7 cellular contexts compared by ENCODE assay signal in the genomic region with DNA sequence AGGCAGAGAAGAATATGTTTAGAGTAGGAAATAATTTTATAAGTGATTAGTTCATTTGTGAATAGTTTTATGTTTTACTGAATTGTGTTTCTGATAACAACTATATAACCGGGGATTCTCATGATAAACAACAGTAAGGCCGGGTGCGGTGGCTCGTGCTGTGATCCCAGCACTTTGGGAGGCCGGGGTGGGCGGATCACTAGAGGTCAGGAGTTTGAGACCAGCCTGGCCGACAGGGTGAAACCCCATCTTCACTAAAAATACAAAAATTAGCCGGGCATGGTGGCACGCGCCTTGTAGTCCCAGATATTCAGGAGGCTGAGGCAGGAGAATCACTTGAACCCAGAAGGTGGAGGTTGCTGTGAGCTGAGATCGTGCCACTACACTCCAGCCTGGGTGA. TPM values are rescaled to one million over a fixed set of nuclear protein-coding genes. Genes with fewer than 3 reads are reported as not detected.
DNase-seq lines count a peak whose midpoint lies in the region; ATAC-seq and TF ChIP-seq lines count a peak whose summit lies in the region.
"Not testable (repeated sequence)": the region's sequence is repeated elsewhere in the genome, so short reads cannot be mapped to it uniquely, and the experiment has no call there.

No MANE protein-coding gene starts in this region.

- not testable (repeated sequence) for H3K27me3 ChIP-seq in SJSA1 (replicated peaks); brain microvascular endothelial cell (replicated peaks); cardiac muscle cell; neutrophil

- ATAC-seq in left ventricle myocardium superior = not testable (repeated sequence)

- H3K9me3 ChIP-seq in SJSA1 (replicated peaks); cardiac muscle cell (ENCODE audit: low read depth); neutrophil: not testable (repeated sequence)

- H3K4me3 Mint-ChIP-seq in mesothelial cell of epicardium; stimulated activated naive CD8-positive, alpha-beta T cell treated with anti-CD3 and anti-CD28 coated beads, Interleukin-15, Interleukin-2, amounts not matched to agents 100 ng/mL and 50 ng/mL, for 24 hours: not testable (repeated sequence)

- H3K4me1 ChIP-seq in SJSA1 (replicated peaks) = peaks cover 15% of the 10 kb centered on the region
- H3K4me1 ChIP-seq in cardiac muscle cell (ENCODE audit: low read depth); neutrophil (ENCODE audit: control insufficient read depth in 1 of 2, insufficient read depth in 1 of 2, low read depth in 1 of 2, low read length in 1 of 2): not testable (repeated sequence)

- TF ChIP-seq CTCF in brain microvascular endothelial cell (IDR thresholded peaks at IDR 0.05; ENCODE audit: low read depth, low read length, missing control alignments); cardiac muscle cell (IDR thresholded peaks at IDR 0.05; ENCODE audit: low read depth, low read length); mesothelial cell of epicardium (IDR thresholded peaks at IDR 0.05; ENCODE audit: unreplicated experiment); neutrophil (IDR thresholded peaks at IDR 0.05): not testable (repeated sequence)

- H3K27me3 Mint-ChIP-seq in mesothelial cell of epicardium (ENCODE audit: low read depth); stimulated activated naive CD8-positive, alpha-beta T cell treated with anti-CD3 and anti-CD28 coated beads, Interleukin-15, Interleukin-2, amounts not matched to agents 100 ng/mL and 50 ng/mL, for 24 hours: not testable (repeated sequence)

- H3K9me3 Mint-ChIP-seq in mesothelial cell of epicardium; stimulated activated naive CD8-positive, alpha-beta T cell treated with anti-CD3 and anti-CD28 coated beads, Interleukin-15, Interleukin-2, amounts not matched to agents 100 ng/mL and 50 ng/mL, for 24 hours: not testable (repeated sequence)

- in situ Hi-C loops in brain microvascular endothelial cell (cut with HindIII; ENCODE audit: low pct_ligation_motif_present, low sequenced_read_pairs) = not testable (repeated sequence)

- not testable (repeated sequence) for H3K4me3 ChIP-seq in SJSA1; brain microvascular endothelial cell (ENCODE audit: low read depth, low read length); cardiac muscle cell; neutrophil (ENCODE audit: low read depth in 1 of 2, low read length in 1 of 2)

- not testable (repeated sequence) for DNase-seq in SJSA1 (ENCODE audit: low read depth in 1 of 2, low spot score in 2 of 2); brain microvascular endothelial cell; cardiac muscle cell (ENCODE audit: low read depth in 1 of 2, low spot score in 1 of 2); mesothelial cell of epicardium (ENCODE audit: low spot score in 2 of 2, unreplicated experiment in 2 of 2)
- DNase-seq in left ventricle myocardium superior = peak; percentile 33

- H3K27ac ChIP-seq in SJSA1 (peak overlapping the region; percentile 23), brain microvascular endothelial cell (peak overlapping the region; percentile 55), cardiac muscle cell (peak overlapping the region; percentile 86), neutrophil (peak overlapping the region; percentile 1)

- intact Hi-C loops in left ventricle myocardium superior (cut with micrococcal nuclease) = not testable (repeated sequence)

- peak overlapping the region; percentile 24 for H3K27ac Mint-ChIP-seq in mesothelial cell of epicardium
- H3K27ac Mint-ChIP-seq in stimulated activated naive CD8-positive, alpha-beta T cell treated with anti-CD3 and anti-CD28 coated beads, Interleukin-15, Interleukin-2, amounts not matched to agents 100 ng/mL and 50 ng/mL, for 24 hours = peak overlapping the region; percentile 4

- peaks cover 47% of the 10 kb centered on the region for H3K36me3 Mint-ChIP-seq in mesothelial cell of epicardium
- H3K36me3 Mint-ChIP-seq in stimulated activated naive CD8-positive, alpha-beta T cell treated with anti-CD3 and anti-CD28 coated beads, Interleukin-15, Interleukin-2, amounts not matched to agents 100 ng/mL and 50 ng/mL, for 24 hours (ENCODE audit: low read depth) = peaks cover 70% of the 10 kb centered on the region

- H3K4me1 Mint-ChIP-seq in mesothelial cell of epicardium; stimulated activated naive CD8-positive, alpha-beta T cell treated with anti-CD3 and anti-CD28 coated beads, Interleukin-15, Interleukin-2, amounts not matched to agents 100 ng/mL and 50 ng/mL, for 24 hours (ENCODE audit: low read depth): not testable (repeated sequence)

- H3K36me3 ChIP-seq in SJSA1 (peaks cover 83% of the 10 kb centered on the region), brain microvascular endothelial cell (replicated peaks) (peaks cover 35% of the 10 kb centered on the region), cardiac muscle cell (peaks cover 48% of the 10 kb centered on the region), neutrophil (peaks cover 82% of the 10 kb centered on the region)

RNA-seq across cellular contexts. Expression of gene MARCHF7, which starts 32.9 kb away (rescaled TPM):
- 129 and 225 TPM in 2 replicates for total RNA-seq in SJSA1 (2014; rRNA removed; shearing (Covaris generic))
- total RNA-seq in cardiac muscle cell = 112 and 155 TPM in 2 replicates
- polyA plus RNA-seq in cardiac muscle cell = 118 and 196 TPM in 2 replicates
- total RNA-seq in left ventricle myocardium superior = 85.2 TPM
- total RNA-seq in mesothelial cell of epicardium = 128 to 133 TPM (median 131 TPM) in 3 replicates

RNA-seq across cellular contexts. Expression of gene CD302, which starts 52.8 kb away (rescaled TPM):
- total RNA-seq in SJSA1 (2014; rRNA removed; shearing (Covaris generic)) = 12.6 and 16.4 TPM in 2 replicates
- 0.07 and 0.42 TPM in 2 replicates for total RNA-seq in cardiac muscle cell
- 0.65 and 1.3 TPM in 2 replicates for polyA plus RNA-seq in cardiac muscle cell
- 19.9 TPM for total RNA-seq in left ventricle myocardium superior
- 2.9 to 3.1 TPM (median 2.9 TPM) in 3 replicates for total RNA-seq in mesothelial cell of epicardium

Comparison
In these comparisons a context has a peak if more than half of its experiments do, and no peak if none do; other contexts are left out.
1. H3K27ac ChIP-seq: peak in every context shown above with its lines; median percentile 86 in cardiac muscle cell; 55 in brain microvascular endothelial cell; 23 in SJSA1; 1 in neutrophil.